In the genomic region with DNA sequence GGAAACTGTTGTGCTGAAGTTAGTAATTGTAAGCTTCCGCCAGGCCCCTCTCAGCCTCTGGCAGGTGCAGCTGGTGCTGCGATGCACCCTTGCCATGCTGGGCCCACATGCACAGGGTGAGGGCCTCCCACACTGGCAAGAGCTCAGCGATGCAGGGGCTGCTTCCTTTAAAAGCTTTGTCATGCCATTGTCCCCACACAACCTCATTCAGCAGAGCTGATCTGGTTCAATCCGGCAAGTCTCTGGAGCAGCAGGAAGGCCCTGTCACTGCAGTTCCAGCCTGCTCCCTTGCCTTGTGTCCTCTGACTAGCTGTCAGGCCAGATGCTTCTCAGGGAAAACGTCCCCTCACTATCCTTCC, we compare ENCODE assay signal across 9 cellular contexts.
DNase-seq lines count a peak whose midpoint lies in the region; TF ChIP-seq lines count a peak whose summit lies in the region.
"Had no signal": no experiment of that assay in that cellular context is flagged by ENCODE, and none has a peak within 500 bp of the region (broad histone marks: within the 10 kb centered on the region; RNA-seq: fewer than 3 reads in every experiment).

No MANE protein-coding gene starts in this region.

- peaks cover 21% of the 10 kb centered on the region for H3K36me3 Mint-ChIP-seq in activated T-helper 2 cell treated with anti-CD3 and anti-CD28 coated beads, Interferon-gamma antibody, Interleukin-2, Interleukin-4, amounts not matched to agents 10 μg/mL and 5 μg/mL and 100 μg/mL, durations not matched to agents 14 hours and 24 hours and 36 hours (ENCODE audit: low read depth)

- peaks cover 2% of the 10 kb centered on the region for H3K4me1 Mint-ChIP-seq in activated T-helper 2 cell treated with anti-CD3 and anti-CD28 coated beads, Interferon-gamma antibody, Interleukin-2, Interleukin-4, amounts not matched to agents 10 μg/mL and 5 μg/mL and 100 μg/mL, durations not matched to agents 14 hours and 24 hours and 36 hours (ENCODE audit: low read depth)

- peaks cover 24% of the 10 kb centered on the region for H3K36me3 ChIP-seq in HUES64 (ENCODE audit: insufficient read depth, low read length)
- peaks cover 27% of the 10 kb centered on the region for H3K36me3 ChIP-seq in WERI-Rb-1
- peaks cover 4 to 37% (median 33%) of the 10 kb centered on the region in 4 donors for H3K36me3 ChIP-seq in stomach

- H3K27ac ChIP-seq in HUES64 (ENCODE audit: low read depth, low read length), result peak overlapping the region; percentile 45; the same call in 1 of the 2 replicates
- H3K27ac ChIP-seq in WERI-Rb-1, result peak overlapping the region; percentile 83
- H3K27ac ChIP-seq in stomach, result peak overlapping the region in 3 of 5 donors; percentile 41 to 71 (median 69)

- no peak for TF ChIP-seq EP300 in stomach (IDR thresholded peaks at IDR 0.05)

- DNase-seq in WERI-Rb-1, result peak; percentile 89
- DNase-seq in kidney tubule cell (ENCODE audit: low spot score), result peak; percentile 30
- DNase-seq in stomach, result no peak
- DNase-seq in GM10266 (ENCODE audit: extremely low spot score), result no peak
- no peak for DNase-seq in HCEC 1CT
- no peak for DNase-seq in activated T-helper 2 cell treated with anti-CD3 and anti-CD28 coated beads, Interferon-gamma antibody, Interleukin-2, Interleukin-4, amounts not matched to agents 10 μg/mL and 5 μg/mL and 100 μg/mL, durations not matched to agents 14 hours and 24 hours and 36 hours (ENCODE audit: low spot score)
- no peak for DNase-seq in stimulated activated CD4-positive, alpha-beta T cell treated with anti-CD3 and anti-CD28 coated beads, Interleukin-4, amount 100 ng/mL, for 4 hours

- H3K4me1 ChIP-seq in HUES64 (ENCODE audit: insufficient read depth, low read length) (no peaks in the 10 kb centered on the region), stomach (peaks cover 0 to 39% (median 21%) of the 10 kb centered on the region in 4 donors)

- H3K9me3 Mint-ChIP-seq in activated T-helper 2 cell treated with anti-CD3 and anti-CD28 coated beads, Interferon-gamma antibody, Interleukin-2, Interleukin-4, amounts not matched to agents 10 μg/mL and 5 μg/mL and 100 μg/mL, durations not matched to agents 14 hours and 24 hours and 36 hours, result peaks cover 8% of the 10 kb centered on the region

- no peaks in the 10 kb centered on the region for H3K27me3 Mint-ChIP-seq in activated T-helper 2 cell treated with anti-CD3 and anti-CD28 coated beads, Interferon-gamma antibody, Interleukin-2, Interleukin-4, amounts not matched to agents 10 μg/mL and 5 μg/mL and 100 μg/mL, durations not matched to agents 14 hours and 24 hours and 36 hours (ENCODE audit: low read depth)

- WGBS in HUES64, result 74% methylated on average over 5 of the region's 5 CpGs
- WGBS in stomach, 5 donors, result 60 to 66% (median 63%) methylated on average over 5 of the region's 5 CpGs

- 0 out of 2 replicates have a peak, but pooled peaks have one; percentile 16 for TF ChIP-seq CTCF in WERI-Rb-1 (IDR thresholded peaks at IDR 0.05; ENCODE audit: low read depth, low read length)
- TF ChIP-seq CTCF in stomach (IDR thresholded peaks at IDR 0.05), result no peak
- no peak for TF ChIP-seq CTCF in GM10266 (IDR thresholded peaks at IDR 0.05; ENCODE audit: control insufficient read depth, insufficient read depth, low read depth, missing control alignments)

- H3K27me3 ChIP-seq in HUES64 (ENCODE audit: insufficient read depth, low read length) (no peaks in the 10 kb centered on the region), WERI-Rb-1 (ENCODE audit: insufficient read depth, low read depth, severe bottlenecking) (no peaks in the 10 kb centered on the region), stomach (no peaks in the 10 kb centered on the region)

- no peak overlapping the region for H3K4me3 Mint-ChIP-seq in activated T-helper 2 cell treated with anti-CD3 and anti-CD28 coated beads, Interferon-gamma antibody, Interleukin-2, Interleukin-4, amounts not matched to agents 10 μg/mL and 5 μg/mL and 100 μg/mL, durations not matched to agents 14 hours and 24 hours and 36 hours (ENCODE audit: low read depth)

- H3K9me3 ChIP-seq in HUES64 (ENCODE audit: insufficient read depth, low read depth, low read length), result peaks cover 16% of the 10 kb centered on the region
- peaks cover 10% of the 10 kb centered on the region for H3K9me3 ChIP-seq in WERI-Rb-1 (ENCODE audit: severe bottlenecking)
- H3K9me3 ChIP-seq in stomach, result peaks cover 0 to 4% (median 0%) of the 10 kb centered on the region in 4 donors

- no peak overlapping the region for H3K9ac ChIP-seq in HUES64 (ENCODE audit: low read depth, low read length)

- H3K4me3 ChIP-seq in HUES64 (ENCODE audit: low read length) (no peak overlapping the region), WERI-Rb-1 (ENCODE audit: low read depth, low read length) (no peak overlapping the region), stomach (no peak overlapping the region)
- H3K4me3 ChIP-seq: GM12878 had no signal

- no peak for TF ChIP-seq POLR2A in stomach (IDR thresholded peaks at IDR 0.05)

- intact Hi-C loops in stomach (cut with DNase I; ENCODE audit: low total_unique reads), result no loop called here
- intact Hi-C loops in activated T-helper 2 cell treated with anti-CD3 and anti-CD28 coated beads, Interferon-gamma antibody, Interleukin-2, Interleukin-4, amounts not matched to agents 10 μg/mL and 5 μg/mL and 100 μg/mL, durations not matched to agents 14 hours and 24 hours and 36 hours (cut with micrococcal nuclease), result no loop called here

- H3K27ac Mint-ChIP-seq in activated T-helper 2 cell treated with anti-CD3 and anti-CD28 coated beads, Interferon-gamma antibody, Interleukin-2, Interleukin-4, amounts not matched to agents 10 μg/mL and 5 μg/mL and 100 μg/mL, durations not matched to agents 14 hours and 24 hours and 36 hours, result no peak overlapping the region

Comparison
In these comparisons a context has a peak if more than half of its experiments do, and no peak if none do; other contexts are left out.
1. DNase-seq: peak in WERI-Rb-1 (single experiment) and kidney tubule cell (single experiment); none in stomach (single experiment), GM10266 (single experiment), HCEC 1CT (single experiment), activated T-helper 2 cell treated with anti-CD3 and anti-CD28 coated beads, Interferon-gamma antibody, Interleukin-2, Interleukin-4, amounts not matched to agents 10 μg/mL and 5 μg/mL and 100 μg/mL, durations not matched to agents 14 hours and 24 hours and 36 hours (single experiment) and stimulated activated CD4-positive, alpha-beta T cell treated with anti-CD3 and anti-CD28 coated beads, Interleukin-4, amount 100 ng/mL, for 4 hours (0 of 2).
2. Peak in every context shown above with its lines, with median percentiles within 50 percentile points of each other: H3K27ac ChIP-seq.